ENCODE assay signal across 8 cellular contexts in the genomic region with DNA sequence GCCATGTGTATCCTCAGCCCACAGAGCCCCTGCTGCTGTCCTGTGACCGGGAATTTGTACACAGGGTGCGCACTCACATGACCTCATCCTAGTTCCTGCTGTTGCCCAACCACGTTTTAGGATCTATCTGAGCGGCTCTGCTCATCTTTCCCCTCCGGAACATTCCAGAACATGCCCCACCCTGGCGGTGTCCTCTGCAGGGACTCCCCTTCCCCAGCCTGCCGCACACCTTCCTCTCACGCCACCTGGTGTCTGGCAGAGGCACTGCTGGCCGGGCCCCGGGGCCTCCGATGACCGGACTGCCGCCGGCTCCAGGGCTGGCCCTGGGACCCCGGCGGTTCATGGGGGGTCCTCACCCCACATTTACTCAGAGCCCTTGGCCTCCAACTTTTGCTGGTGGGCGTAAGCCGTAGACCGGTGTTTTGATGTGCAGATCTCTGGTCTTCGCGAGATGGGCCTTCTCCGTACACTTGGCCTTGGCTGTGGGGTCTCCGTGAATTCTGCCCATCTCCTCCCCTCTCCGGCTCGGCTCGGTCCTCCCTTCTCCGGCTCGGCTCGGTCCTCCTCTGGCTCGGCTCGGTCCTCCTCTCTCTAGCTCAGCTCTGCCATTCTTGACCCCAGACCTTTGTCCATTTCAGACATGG. TPM values are rescaled to one million over a fixed set of nuclear protein-coding genes. Genes with fewer than 3 reads are reported as not detected.
A peak's percentile ranks its signal among the peaks of the same experiment; 100 is the strongest.
DNase-seq lines count a peak whose midpoint lies in the region; ATAC-seq, FAIRE-seq and TF ChIP-seq lines count a peak whose summit lies in the region.
"Had no signal": no experiment of that assay in that cellular context is flagged by ENCODE, and none has a peak within 500 bp of the region (broad histone marks: within the 10 kb centered on the region; RNA-seq: fewer than 3 reads in every experiment).

No MANE protein-coding gene starts in this region.

- no peaks in the 10 kb centered on the region for H3K4me1 Mint-ChIP-seq in activated naive CD4-positive, alpha-beta T cell treated with anti-CD3 and anti-CD28 coated beads, Interleukin-2, amount 10 ng/mL, durations not matched to agents 7 days and 5 days

- H3K27me3 ChIP-seq in PC-3 (ENCODE audit: low read length) (no peaks in the 10 kb centered on the region), left ventricle myocardium inferior (ENCODE audit: low read depth) (peaks cover 33% of the 10 kb centered on the region)

- H3K4me3 ChIP-seq in PC-3 (ENCODE audit: low read length) (no peak overlapping the region), left ventricle myocardium inferior (no peak overlapping the region)

- no peaks in the 10 kb centered on the region for H3F3A ChIP-seq in PC-3 (ENCODE audit: low read length, unreplicated experiment)

- H3K27me3 Mint-ChIP-seq in activated naive CD4-positive, alpha-beta T cell treated with anti-CD3 and anti-CD28 coated beads, Interleukin-2, amount 10 ng/mL, durations not matched to agents 7 days and 5 days = no peaks in the 10 kb centered on the region

- no TSS peak for BruUV-seq in PC-3 (replicated peaks; lab: Mats Ljungman, UMichigan)

- no peak overlapping the region for H3K4me2 ChIP-seq in PC-3 (ENCODE audit: low read length)

- TF ChIP-seq CTCF in PC-3 (conservative IDR thresholded peaks at IDR 0.05; ENCODE audit: low read depth, low read length) (peak; percentile 98), left ventricle myocardium inferior (IDR thresholded peaks at IDR 0.05; ENCODE audit: borderline replicate concordance) (peak; percentile 91)

- H4K20me1 ChIP-seq in PC-3 (ENCODE audit: low read length) = no peaks in the 10 kb centered on the region

- H3K36me3 ChIP-seq in PC-3 (ENCODE audit: low read depth, low read length) (no peaks in the 10 kb centered on the region), left ventricle myocardium inferior (no peaks in the 10 kb centered on the region)

- no peak for TF ChIP-seq POLR2A in GM12891 (IDR thresholded peaks at IDR 0.05; ENCODE audit: low read depth, low read length)

- ATAC-seq in PC-3 (peak; percentile 39), GM18861 (IDR thresholded peaks at IDR 0.05; ENCODE audit: unreplicated experiment) (no peak), GM21367 (IDR thresholded peaks at IDR 0.05; ENCODE audit: unreplicated experiment) (no peak)

- no peak overlapping the region for H3K27ac ChIP-seq in PC-3 (ENCODE audit: low read length)
- H3K27ac ChIP-seq in left ventricle myocardium inferior (replicated peaks) = no peak overlapping the region

- H3K9me2 ChIP-seq in PC-3 (replicated peaks; ENCODE audit: low read length) = no peaks in the 10 kb centered on the region

- CTCF ChIA-PET in PC-3 (lab: Charles Lee) = interaction anchor here (3.2 kb wide), 1 partner anchor 31 kb away, joined by 27 read pairs; no protein-coding TSS in a partner anchor
- CTCF ChIA-PET in activated naive CD4-positive, alpha-beta T cell treated with anti-CD3 and anti-CD28 coated beads, Interleukin-2, amount 10 ng/mL, durations not matched to agents 7 days and 5 days (lab: Charles Lee) = interaction anchor here (2.8 kb wide), 1 partner anchor 31 kb away, joined by 12 read pairs; no protein-coding TSS in a partner anchor

- peaks cover 10% of the 10 kb centered on the region for H3K9me3 Mint-ChIP-seq in activated naive CD4-positive, alpha-beta T cell treated with anti-CD3 and anti-CD28 coated beads, Interleukin-2, amount 10 ng/mL, durations not matched to agents 7 days and 5 days

- no peak for FAIRE-seq in GM12891 (lab: Jason Lieb, UNC)

- H3K9me3 ChIP-seq in PC-3 (ENCODE audit: low read length) (no peaks in the 10 kb centered on the region), left ventricle myocardium inferior (replicated peaks) (peaks cover 10% of the 10 kb centered on the region)

- H3K4me1 ChIP-seq in PC-3 (ENCODE audit: insufficient read depth, low read length) (peaks cover 12% of the 10 kb centered on the region), left ventricle myocardium inferior (no peaks in the 10 kb centered on the region)

- H3K79me2 ChIP-seq in PC-3 (ENCODE audit: low read length) = no peaks in the 10 kb centered on the region

- no peak overlapping the region for H3K9ac ChIP-seq in PC-3 (ENCODE audit: low read length)

- H2AFZ ChIP-seq in PC-3 (ENCODE audit: low read length) = no peak overlapping the region

- H3K36me3 Mint-ChIP-seq in activated naive CD4-positive, alpha-beta T cell treated with anti-CD3 and anti-CD28 coated beads, Interleukin-2, amount 10 ng/mL, durations not matched to agents 7 days and 5 days = no peaks in the 10 kb centered on the region

- intact Hi-C loops in PC-3 (cut with micrococcal nuclease) = loop anchor here (1.0 kb wide), 1 partner anchor 31 kb away; no protein-coding TSS in a partner anchor
- intact Hi-C loops in left ventricle myocardium inferior (cut with micrococcal nuclease) = no loop called here

- no peak overlapping the region for H3K4me3 Mint-ChIP-seq in activated naive CD4-positive, alpha-beta T cell treated with anti-CD3 and anti-CD28 coated beads, Interleukin-2, amount 10 ng/mL, durations not matched to agents 7 days and 5 days
- H3K4me3 Mint-ChIP-seq: T-helper 1 cell treated with Interleukin-12 subunit alpha and Interleukin-12 subunit beta and Interleukin-4 antibody, amounts not matched to agents 30 μg/mL and 1 μg/mL, for 36 hours had no signal

- DNase-seq in GM12891 (ENCODE audit: insufficient read length, low spot score) = peak; percentile 77
- peak; percentile 69 for DNase-seq in PC-3
- DNase-seq in activated naive CD4-positive, alpha-beta T cell treated with anti-CD3 and anti-CD28 coated beads, Interleukin-2, amount 10 ng/mL, durations not matched to agents 7 days and 5 days = peak; percentile 60
- no peak for DNase-seq in left ventricle myocardium inferior
- DNase-seq in stimulated activated CD4-positive, alpha-beta T cell treated with anti-CD3 and anti-CD28 coated beads, Interleukin-12 subunit alpha, Interleukin-12 subunit beta, amount 100 ng/mL, for 24 hours (ENCODE audit: low read depth in 2 of 2) = peak; percentile 8 to 37

- POLR2A ChIA-PET in PC-3 (lab: Charles Lee; ENCODE audit: unreplicated experiment) = interaction anchor here (0.6 kb wide), 1 partner anchor 145 kb away, joined by 3 read pairs; no protein-coding TSS in a partner anchor

- H3K27ac Mint-ChIP-seq in activated naive CD4-positive, alpha-beta T cell treated with anti-CD3 and anti-CD28 coated beads, Interleukin-2, amount 10 ng/mL, durations not matched to agents 7 days and 5 days = no peak overlapping the region
- H3K27ac Mint-ChIP-seq: T-helper 1 cell treated with Interleukin-12 subunit alpha and Interleukin-12 subunit beta and Interleukin-4 antibody, amounts not matched to agents 30 μg/mL and 1 μg/mL, for 36 hours had no signal

TF ChIP-seq in GM12891, 5 proteins besides CTCF, POLR2A, EP300 and RAD21:
- TF ChIP-seq SPI1 (IDR thresholded peaks at IDR 0.05; ENCODE audit: low read depth, low read length) (no peak), TAF1 (IDR thresholded peaks at IDR 0.05; ENCODE audit: low read depth, low read length) (no peak), PAX5 (IDR thresholded peaks at IDR 0.05; ENCODE audit: insufficient read depth, low read length, severe bottlenecking) (no peak), POU2F2 (IDR thresholded peaks at IDR 0.05; ENCODE audit: low read depth, low read length) (no peak), POLR2AphosphoS5 (IDR thresholded peaks at IDR 0.05; ENCODE audit: low read depth, low read length) (no peak)

RNA-seq across cellular contexts. Expression of a gene that starts 29.5 kb away (rescaled TPM):
- not detected for polyA plus RNA-seq in GM12891 (2012; ENCODE audit: low read depth, missing spikeins)
- total RNA-seq in PC-3 (2014; rRNA removed) (54.3 and 60.7 TPM in 2 replicates), left ventricle myocardium inferior (0.52 TPM)

Comparison
In these comparisons a context has a peak if more than half of its experiments do, and no peak if none do; other contexts are left out.
1. RNA of a gene that starts 29.5 kb away (total RNA-seq): 54.3 to 60.7 TPM in PC-3; 0.52 TPM in left ventricle myocardium inferior (single experiment); every median in the first group is over 10 times any median in the second.